12 cellular contexts compared by ENCODE assay signal in the genomic region with DNA sequence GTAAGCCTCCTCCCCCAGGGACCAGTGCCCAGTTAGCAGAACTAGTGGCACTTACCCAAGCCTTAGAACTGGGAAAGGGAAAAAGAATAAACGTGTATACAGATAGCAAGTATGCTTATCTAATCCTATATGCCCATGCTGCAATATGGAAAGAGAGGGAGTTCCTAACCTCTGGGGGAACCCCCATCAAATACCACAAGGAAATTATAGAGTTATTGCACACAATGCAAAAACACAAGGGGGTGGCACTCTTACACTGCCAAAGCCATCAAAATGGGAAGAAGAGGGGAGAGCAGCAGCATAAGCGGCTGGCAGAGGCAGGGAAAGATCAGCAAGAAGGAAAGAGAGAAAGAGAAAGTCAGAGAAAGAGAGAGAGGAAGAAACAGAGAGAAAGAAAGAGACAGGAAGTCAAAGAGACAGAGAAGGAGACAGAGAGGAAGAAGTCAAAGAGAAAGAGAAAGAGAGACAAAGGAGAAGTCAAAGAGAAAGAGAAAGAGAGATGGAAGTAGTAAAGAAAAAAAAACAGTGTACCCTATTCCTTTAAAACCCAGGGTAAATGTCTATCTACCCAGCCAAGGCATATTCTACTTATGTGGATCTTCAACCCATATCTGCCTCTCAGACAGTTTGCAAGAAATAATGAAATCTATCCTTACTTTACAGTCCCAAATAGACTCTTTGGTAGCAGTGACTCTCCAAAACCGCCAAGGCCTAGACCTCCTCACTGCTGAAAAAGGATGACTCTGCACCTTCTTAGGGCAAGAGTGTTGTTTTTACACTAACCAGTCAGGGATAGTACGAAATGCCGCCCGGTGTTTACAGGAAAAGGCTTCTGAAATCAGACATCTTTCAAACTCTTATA. TPM values are rescaled to one million over a fixed set of nuclear protein-coding genes. Genes with fewer than 3 reads are reported as not detected.
DNase-seq lines count a peak whose midpoint lies in the region; ATAC-seq and TF ChIP-seq lines count a peak whose summit lies in the region.
"Not testable (repeated sequence)": the region's sequence is repeated elsewhere in the genome, so short reads cannot be mapped to it uniquely, and the experiment has no call there.
"Had no signal": no experiment of that assay in that cellular context is flagged by ENCODE, and none has a peak within 500 bp of the region (broad histone marks: within the 10 kb centered on the region; RNA-seq: fewer than 3 reads in every experiment).

No MANE protein-coding gene starts in this region.

- H3K9me3 ChIP-seq in CD4-positive, CD25-positive, alpha-beta regulatory T cell (ENCODE audit: control insufficient read depth in 2 of 2, low read length in 2 of 2); SK-N-SH; spleen: not testable (repeated sequence)

- H3F3A ChIP-seq in SK-N-SH (replicated peaks; ENCODE audit: insufficient read depth), result not testable (repeated sequence)

- peak overlapping the region; percentile 94 to 100 (median 98) for H3K27ac Mint-ChIP-seq in CD4-positive, CD25-positive, alpha-beta regulatory T cell
- H3K27ac Mint-ChIP-seq in activated CD4-positive, alpha-beta memory T cell treated with anti-CD3 and anti-CD28 coated beads for 36 hours, result peak overlapping the region; percentile 92
- peak overlapping the region; percentile 90 for H3K27ac Mint-ChIP-seq in activated naive CD8-positive, alpha-beta T cell treated with anti-CD3 and anti-CD28 coated beads, Interleukin-2, amount 10 ng/mL, durations not matched to agents 7 days and 5 days

- not testable (repeated sequence) for H3K4me2 ChIP-seq in SK-N-SH

- peak overlapping the region; percentile 55 to 86 (median 76) for H3K4me3 Mint-ChIP-seq in CD4-positive, CD25-positive, alpha-beta regulatory T cell
- peak overlapping the region; percentile 56 for H3K4me3 Mint-ChIP-seq in activated CD4-positive, alpha-beta memory T cell treated with anti-CD3 and anti-CD28 coated beads for 36 hours
- H3K4me3 Mint-ChIP-seq in activated naive CD8-positive, alpha-beta T cell treated with anti-CD3 and anti-CD28 coated beads, Interleukin-2, amount 10 ng/mL, durations not matched to agents 7 days and 5 days, result peak overlapping the region; percentile 73

- H3K9me3 Mint-ChIP-seq in CD4-positive, CD25-positive, alpha-beta regulatory T cell, result peaks cover 0 to 11% (median 0%) of the 10 kb centered on the region in 7 donors
- H3K9me3 Mint-ChIP-seq in activated CD4-positive, alpha-beta memory T cell treated with anti-CD3 and anti-CD28 coated beads for 36 hours; activated naive CD8-positive, alpha-beta T cell treated with anti-CD3 and anti-CD28 coated beads, Interleukin-2, amount 10 ng/mL, durations not matched to agents 7 days and 5 days: not testable (repeated sequence)

- H3K79me2 ChIP-seq in SK-N-SH (ENCODE audit: insufficient read depth), result not testable (repeated sequence)

- 37% methylated on average over 6 of the region's 6 CpGs for WGBS in SK-N-SH (ENCODE audit: low lambda C conversion rate)
- 37 to 52% (median 50%) methylated on average over 6 of the region's 6 CpGs for WGBS in spleen, 5 donors

- H3K4me1 ChIP-seq in CD4-positive, CD25-positive, alpha-beta regulatory T cell (ENCODE audit: control insufficient read depth, insufficient read depth, low read length, poor library complexity, severe bottlenecking), result peaks cover 32% of the 10 kb centered on the region
- H3K4me1 ChIP-seq in SK-N-SH (ENCODE audit: control insufficient read depth in 1 of 2, insufficient read depth in 2 of 2, low read depth in 1 of 2, low read length in 1 of 2), result not testable (repeated sequence)
- H3K4me1 ChIP-seq in spleen, result peaks cover 0 to 49% (median 15%) of the 10 kb centered on the region in 6 donors

- not testable (repeated sequence) for TF ChIP-seq CTCF in SK-N-SH (IDR thresholded peaks at IDR 0.05); spleen (IDR thresholded peaks at IDR 0.05 in 8 of 11, conservative IDR thresholded peaks at IDR 0.05 in 3 of 11)

- ATAC-seq in CD4-positive, CD25-positive, alpha-beta regulatory T cell (ENCODE audit: low read depth in 2 of 2), result peak; percentile 70 to 78
- ATAC-seq in GM19043 (IDR thresholded peaks at IDR 0.05; ENCODE audit: low read depth, unreplicated experiment), result peak; percentile 78
- ATAC-seq in GM21786 (IDR thresholded peaks at IDR 0.05; ENCODE audit: unreplicated experiment), result peak; percentile 75
- ATAC-seq in HG03159 (IDR thresholded peaks at IDR 0.05; ENCODE audit: unreplicated experiment), result peak; percentile 79
- peak; percentile 79 for ATAC-seq in activated naive CD8-positive, alpha-beta T cell treated with anti-CD3 and anti-CD28 coated beads, Interleukin-2, amount 10 ng/mL, durations not matched to agents 7 days and 5 days (ENCODE audit: low read depth)

- peaks cover 32% of the 10 kb centered on the region for H3K36me3 Mint-ChIP-seq in CD4-positive, CD25-positive, alpha-beta regulatory T cell
- not testable (repeated sequence) for H3K36me3 Mint-ChIP-seq in activated CD4-positive, alpha-beta memory T cell treated with anti-CD3 and anti-CD28 coated beads for 36 hours
- peaks cover 15% of the 10 kb centered on the region for H3K36me3 Mint-ChIP-seq in activated naive CD8-positive, alpha-beta T cell treated with anti-CD3 and anti-CD28 coated beads, Interleukin-2, amount 10 ng/mL, durations not matched to agents 7 days and 5 days

- H3K9me2 ChIP-seq in SK-N-SH, result not testable (repeated sequence)

- TF ChIP-seq POLR2A in spleen (IDR thresholded peaks at IDR 0.05), result not testable (repeated sequence)

- not testable (repeated sequence) for TF ChIP-seq EP300 in SK-N-SH (IDR thresholded peaks at IDR 0.05; ENCODE audit: borderline replicate concordance in 1 of 2, low read depth in 1 of 2, low read length in 1 of 2)

- H3K27me3 Mint-ChIP-seq in CD4-positive, CD25-positive, alpha-beta regulatory T cell; activated CD4-positive, alpha-beta memory T cell treated with anti-CD3 and anti-CD28 coated beads for 36 hours; activated naive CD8-positive, alpha-beta T cell treated with anti-CD3 and anti-CD28 coated beads, Interleukin-2, amount 10 ng/mL, durations not matched to agents 7 days and 5 days: not testable (repeated sequence)

- H3K36me3 ChIP-seq in CD4-positive, CD25-positive, alpha-beta regulatory T cell (ENCODE audit: control insufficient read depth, insufficient read depth, low read length); SK-N-SH (replicated peaks in 1 of 2; ENCODE audit: control insufficient read depth in 1 of 2, insufficient read depth in 2 of 2, low read length in 1 of 2); spleen: not testable (repeated sequence)

- not testable (repeated sequence) for H3K27me3 ChIP-seq in CD4-positive, CD25-positive, alpha-beta regulatory T cell (ENCODE audit: control insufficient read depth, insufficient read depth, low read length); spleen (replicated peaks in 1 of 7)
- peaks cover 22% of the 10 kb centered on the region; the same call in 1 of the 2 replicates for H3K27me3 ChIP-seq in SK-N-SH (ENCODE audit: insufficient read depth)

- 0 out of 2 replicates have a peak overlapping the region, but pooled peaks have one; percentile 45 for H2AFZ ChIP-seq in SK-N-SH (ENCODE audit: low read depth)

- H3K27ac ChIP-seq in CD4-positive, CD25-positive, alpha-beta regulatory T cell (ENCODE audit: insufficient read depth, low read length, poor library complexity, severe bottlenecking), result peak overlapping the region; percentile 73
- not testable (repeated sequence) for H3K27ac ChIP-seq in SK-N-SH (ENCODE audit: low read depth in 2 of 2, low read length in 1 of 2)
- peak overlapping the region; percentile 61 to 89 (median 77) for H3K27ac ChIP-seq in spleen

- peak in 2 of 3 donors; percentile 43 to 75 for DNase-seq in CD4-positive, CD25-positive, alpha-beta regulatory T cell
- not testable (repeated sequence) for DNase-seq in SK-N-SH; activated naive CD8-positive, alpha-beta T cell treated with anti-CD3 and anti-CD28 coated beads, Interleukin-2, amount 10 ng/mL, durations not matched to agents 7 days and 5 days; spleen
- DNase-seq in activated CD4-positive, alpha-beta memory T cell treated with anti-CD3 and anti-CD28 coated beads for 36 hours, result peak; percentile 43

- H3K4me3 ChIP-seq in CD4-positive, CD25-positive, alpha-beta regulatory T cell (ENCODE audit: low read depth, low read length), result peak overlapping the region; percentile 68
- H3K4me3 ChIP-seq in SK-N-SH (ENCODE audit: low read depth in 2 of 2, low read length in 1 of 2), result not testable (repeated sequence)
- H3K4me3 ChIP-seq in spleen, result peak overlapping the region in 1 of 8 donors; percentile 28

- H4K20me1 ChIP-seq in SK-N-SH (ENCODE audit: insufficient read depth), result not testable (repeated sequence)

- not testable (repeated sequence) for TF ChIP-seq RAD21 in SK-N-SH (IDR thresholded peaks at IDR 0.05; ENCODE audit: low read length)

- not testable (repeated sequence) for H3K9ac ChIP-seq in SK-N-SH

- POLR2A ChIA-PET in SK-N-SH (lab: Yijun Ruan, JAX); activated CD4-positive, alpha-beta memory T cell treated with anti-CD3 and anti-CD28 coated beads for 36 hours (lab: Charles Lee); activated naive CD8-positive, alpha-beta T cell treated with anti-CD3 and anti-CD28 coated beads, Interleukin-2, amount 10 ng/mL, durations not matched to agents 7 days and 5 days (lab: Charles Lee): not testable (repeated sequence)

- peaks cover 19 to 93% (median 62%) of the 10 kb centered on the region in 4 donors for H3K4me1 Mint-ChIP-seq in CD4-positive, CD25-positive, alpha-beta regulatory T cell
- H3K4me1 Mint-ChIP-seq in activated CD4-positive, alpha-beta memory T cell treated with anti-CD3 and anti-CD28 coated beads for 36 hours (ENCODE audit: low read depth), result peaks cover 51% of the 10 kb centered on the region
- H3K4me1 Mint-ChIP-seq in activated naive CD8-positive, alpha-beta T cell treated with anti-CD3 and anti-CD28 coated beads, Interleukin-2, amount 10 ng/mL, durations not matched to agents 7 days and 5 days, result peaks cover 38% of the 10 kb centered on the region

- CTCF ChIA-PET in SK-N-SH (lab: Yijun Ruan, JAX); activated CD4-positive, alpha-beta memory T cell treated with anti-CD3 and anti-CD28 coated beads for 36 hours (lab: Charles Lee): not testable (repeated sequence)

- intact Hi-C loops in activated CD4-positive, alpha-beta memory T cell treated with anti-CD3 and anti-CD28 coated beads for 36 hours (cut with micrococcal nuclease), result loop anchor here (1.0 kb wide), 2 partner anchors 13 to 25 kb away; no protein-coding TSS in a partner anchor
- intact Hi-C loops in spleen (cut with DNase I; ENCODE audit: low total_unique reads), result not testable (repeated sequence)

RNA-seq across cellular contexts. Expression of gene SELP, which starts 37.4 kb away (rescaled TPM):
- 12.1 TPM for total RNA-seq in CD4-positive, CD25-positive, alpha-beta regulatory T cell
- 10 to 100 TPM; 15.2 to 25.2 (median 22.5) TPM for polyA plus RNA-seq in CD4-positive, CD25-positive, alpha-beta regulatory T cell
- polyA plus RNA-seq in SK-N-SH (2012; rRNA removed) (not detected in 2 replicates), spleen (1 to 10 TPM in 2 of 3 donors, under 1 TPM in 1; 0.97 to 1.3 (median 1.2) TPM)
- not detected in 2 replicates for polyA plus RNA-seq in SK-N-SH (2012; cell fraction: cytosol; rRNA removed)
- not detected in 2 replicates for polyA plus RNA-seq in SK-N-SH (2012; cell fraction: nucleus; rRNA removed)
- total RNA-seq in activated CD4-positive, alpha-beta memory T cell treated with anti-CD3 and anti-CD28 coated beads for 36 hours, result under 1 TPM; 0.70 to 0.97 TPM
- total RNA-seq in activated naive CD8-positive, alpha-beta T cell treated with anti-CD3 and anti-CD28 coated beads, Interleukin-2, amount 10 ng/mL, durations not matched to agents 7 days and 5 days, result under 1 TPM; 0.45 to 0.83 TPM
- 1 to 10 TPM; 3.1 to 7.6 (median 4.7) TPM for total RNA-seq in spleen
- total RNA-seq: GM23338, HT1080, LHCN-M2 had no signal
- polyA plus RNA-seq: A549, GM23338 had no signal

RNA-seq across cellular contexts. Expression of gene SELL, which starts 44.1 kb away (rescaled TPM):
- 370 TPM for total RNA-seq in CD4-positive, CD25-positive, alpha-beta regulatory T cell
- 1,000 to 10,000 TPM; 1,894 to 2,165 (median 2,020) TPM for polyA plus RNA-seq in CD4-positive, CD25-positive, alpha-beta regulatory T cell
- polyA plus RNA-seq in SK-N-SH (2012; rRNA removed) (0.52 and 0.58 TPM in 2 replicates), spleen (100 to 1,000 TPM; 127 to 157 (median 127) TPM)
- polyA plus RNA-seq in SK-N-SH (2012; cell fraction: cytosol; rRNA removed), result 0.67 and 0.72 TPM in 2 replicates
- polyA plus RNA-seq in SK-N-SH (2012; cell fraction: nucleus; rRNA removed), result 0.16 and 0.23 TPM in 2 replicates
- total RNA-seq in activated CD4-positive, alpha-beta memory T cell treated with anti-CD3 and anti-CD28 coated beads for 36 hours, result 100 to 1,000 TPM; 103 to 110 TPM
- 100 to 1,000 TPM; 130 to 135 TPM for total RNA-seq in activated naive CD8-positive, alpha-beta T cell treated with anti-CD3 and anti-CD28 coated beads, Interleukin-2, amount 10 ng/mL, durations not matched to agents 7 days and 5 days
- total RNA-seq in spleen, result 100 to 1,000 TPM; 128 to 409 (median 176) TPM
- total RNA-seq: GM23338, HT1080, LHCN-M2 had no signal
- polyA plus RNA-seq: GM23338 had no signal
